In the genomic region with DNA sequence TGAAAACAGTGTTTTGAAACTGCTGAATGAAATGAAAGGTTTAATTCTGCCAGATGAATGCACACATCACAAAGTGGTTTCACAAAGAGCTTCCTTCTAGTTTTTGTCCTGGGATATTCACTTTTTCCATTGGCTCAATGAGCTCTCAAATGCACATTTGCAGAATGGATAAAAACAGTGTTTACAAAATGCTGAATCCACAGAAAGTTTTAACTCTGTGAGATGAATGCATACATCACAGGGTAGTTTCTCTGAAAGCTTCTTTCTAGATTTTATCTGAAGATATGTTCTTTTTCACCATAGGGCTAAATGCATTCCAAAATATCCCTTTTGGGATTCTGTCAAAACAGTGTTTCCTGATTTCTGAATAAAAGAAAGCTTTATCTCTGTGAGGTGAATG, we compare ENCODE assay signal across 27 cellular contexts.
"Had no signal": no experiment of that assay in that cellular context is flagged by ENCODE, and none has a peak within 500 bp of the region (broad histone marks: within the 10 kb centered on the region; RNA-seq: fewer than 3 reads in every experiment).

No MANE protein-coding gene starts in this region.

- H3K4me3 Mint-ChIP-seq: dendritic cell treated with granulocyte-macrophage colony-stimulating factor and Interleukin-4, amounts not matched to agents 40 ng/mL and 50 ng/mL, for 4 days; effector memory CD8-positive, alpha-beta T cell had no signal

- DNase-seq: colonic mucosa; cortex of kidney; dermis blood vessel endothelial cell; dorsolateral prefrontal cortex; effector CD4-positive, alpha-beta T cell; effector CD8-positive, alpha-beta T cell; effector memory CD4-positive, alpha-beta T cell; effector memory CD8-positive, alpha-beta T cell; erythroblast; esophagus squamous epithelium; foreskin fibroblast; foreskin keratinocyte; foreskin melanocyte; gastrocnemius medialis; glutamatergic neuron; head of caudate nucleus; heart left ventricle; heart right ventricle had no signal

- H3K4me1 ChIP-seq: colonic mucosa, esophagus muscularis mucosa, esophagus squamous epithelium, foreskin keratinocyte, gastrocnemius medialis, gastroesophageal sphincter, heart left ventricle, heart right ventricle had no signal

- ATAC-seq: effector memory CD8-positive, alpha-beta T cell; esophagus mucosa; foreskin keratinocyte; gastrocnemius medialis; gastroesophageal sphincter; heart left ventricle; heart right ventricle had no signal

- FAIRE-seq: colon, endometrium, endothelial cell of umbilical vein had no signal

- H3K4me3 ChIP-seq: colonic mucosa, coronary artery, dorsolateral prefrontal cortex, esophagus muscularis mucosa, esophagus squamous epithelium, gastrocnemius medialis, gastroesophageal sphincter, heart left ventricle, heart right ventricle had no signal

- H3K27me3 ChIP-seq: colonic mucosa, dorsolateral prefrontal cortex, esophagus muscularis mucosa, esophagus squamous epithelium, foreskin keratinocyte, gastrocnemius medialis, gastroesophageal sphincter, heart left ventricle, heart right ventricle had no signal

- H3K36me3 ChIP-seq: colonic mucosa, esophagus muscularis mucosa, esophagus squamous epithelium, gastrocnemius medialis, gastroesophageal sphincter, heart left ventricle, heart right ventricle had no signal

- H3K9me3 ChIP-seq: colonic mucosa had no signal

- H3K27ac Mint-ChIP-seq: dendritic cell treated with granulocyte-macrophage colony-stimulating factor and Interleukin-4, amounts not matched to agents 40 ng/mL and 50 ng/mL, for 4 days; effector memory CD8-positive, alpha-beta T cell had no signal

- H3K27ac ChIP-seq: colonic mucosa, coronary artery, dorsolateral prefrontal cortex, epithelial cell of prostate, esophagus muscularis mucosa, esophagus squamous epithelium, foreskin keratinocyte, gastrocnemius medialis, gastroesophageal sphincter, heart left ventricle, heart right ventricle had no signal

- H3K27me3 Mint-ChIP-seq: dendritic cell treated with granulocyte-macrophage colony-stimulating factor and Interleukin-4, amounts not matched to agents 40 ng/mL and 50 ng/mL, for 4 days; effector memory CD8-positive, alpha-beta T cell had no signal
